40 cellular contexts compared by ENCODE assay signal in genomic region chr7:101620395-101620794, GRCh38. TPM values are rescaled to one million over a fixed set of nuclear protein-coding genes. Genes with fewer than 3 reads are reported as not detected.
"Had no signal": no experiment of that assay in that cellular context is flagged by ENCODE, and none has a peak within 500 bp of the region (broad histone marks: within the 10 kb centered on the region; RNA-seq: fewer than 3 reads in every experiment).

No MANE protein-coding gene starts in this region.

- H3K36me3 Mint-ChIP-seq: activated CD4-positive, alpha-beta memory T cell treated with anti-CD3 and anti-CD28 coated beads for 36 hours; activated naive CD4-positive, alpha-beta T cell treated with anti-CD3 and anti-CD28 coated beads, Interleukin-2, amount 10 ng/mL, durations not matched to agents 7 days and 5 days; activated naive CD4-positive, alpha-beta T cell treated with anti-CD3 and anti-CD28 coated beads, Interleukin-2, amount 50 U/mL, for 24 hours; activated naive CD8-positive, alpha-beta T cell; activated naive CD8-positive, alpha-beta T cell treated with anti-CD3 and anti-CD28 coated beads, Interleukin-2, amount 10 ng/mL, durations not matched to agents 7 days and 5 days; brain had no signal

- FAIRE-seq: bronchial epithelial cell, TTC549 had no signal

- H3K27ac Mint-ChIP-seq: activated B cell treated with CpG ODN at 0.5 μM for 24 hours; activated CD4-positive, alpha-beta memory T cell treated with anti-CD3 and anti-CD28 coated beads for 36 hours; activated CD4-positive, alpha-beta T cell treated with anti-CD3 and anti-CD28 coated beads, Interleukin-2, amount 10 ng/mL, durations not matched to agents 24 days and 14 days; activated CD8-positive, alpha-beta T cell treated with anti-CD3 and anti-CD28 coated beads for 36 hours; activated naive CD4-positive, alpha-beta T cell treated with anti-CD3 and anti-CD28 coated beads, Interleukin-2, amount 10 ng/mL, durations not matched to agents 7 days and 5 days; activated naive CD4-positive, alpha-beta T cell treated with anti-CD3 and anti-CD28 coated beads, Interleukin-2, amount 50 U/mL, for 24 hours; activated naive CD8-positive, alpha-beta T cell; activated naive CD8-positive, alpha-beta T cell treated with anti-CD3 and anti-CD28 coated beads, Interleukin-2, amount 10 ng/mL, durations not matched to agents 7 days and 5 days; activated naive CD8-positive, alpha-beta T cell treated with anti-CD3 and anti-CD28 coated beads, Interleukin-2, amount 50 U/mL, for 24 hours; activated T-cell treated with anti-CD3 and anti-CD28 coated beads, Interleukin-2, amount 50 U/mL, for 72 hours; activated T-helper 2 cell treated with anti-CD3 and anti-CD28 coated beads, Interferon-gamma antibody, Interleukin-2, Interleukin-4, amounts not matched to agents 10 μg/mL and 5 μg/mL and 100 μg/mL, durations not matched to agents 14 hours and 24 hours and 36 hours; T-helper 1 cell treated with Interleukin-12 subunit alpha and Interleukin-12 subunit beta and Interleukin-4 antibody, amounts not matched to agents 30 μg/mL and 1 μg/mL, for 36 hours; T-helper 2 cell treated with Interferon-gamma antibody and Interleukin-4, amounts not matched to agents 5 μg/mL and 100 μg/mL, for 36 hours had no signal

- H3K9me3 Mint-ChIP-seq: activated B cell treated with CpG ODN at 0.5 μM for 24 hours; activated CD4-positive, alpha-beta memory T cell treated with anti-CD3 and anti-CD28 coated beads for 36 hours; activated CD4-positive, alpha-beta T cell treated with anti-CD3 and anti-CD28 coated beads, Interleukin-2, amount 10 ng/mL, durations not matched to agents 24 days and 14 days; activated CD8-positive, alpha-beta T cell treated with anti-CD3 and anti-CD28 coated beads for 36 hours; activated naive CD4-positive, alpha-beta T cell treated with anti-CD3 and anti-CD28 coated beads, Interleukin-2, amount 10 ng/mL, durations not matched to agents 7 days and 5 days; activated naive CD4-positive, alpha-beta T cell treated with anti-CD3 and anti-CD28 coated beads, Interleukin-2, amount 50 U/mL, for 24 hours; activated naive CD8-positive, alpha-beta T cell treated with anti-CD3 and anti-CD28 coated beads, Interleukin-2, amount 10 ng/mL, durations not matched to agents 7 days and 5 days; activated naive CD8-positive, alpha-beta T cell treated with anti-CD3 and anti-CD28 coated beads, Interleukin-2, amount 50 U/mL, for 24 hours; activated T-cell treated with anti-CD3 and anti-CD28 coated beads, Interleukin-2, amount 50 U/mL, for 4 hours; activated T-cell treated with anti-CD3 and anti-CD28 coated beads, Interleukin-2, amount 50 U/mL, for 72 hours; activated T-helper 2 cell treated with anti-CD3 and anti-CD28 coated beads, Interferon-gamma antibody, Interleukin-2, Interleukin-4, amounts not matched to agents 10 μg/mL and 5 μg/mL and 100 μg/mL, durations not matched to agents 14 hours and 24 hours and 36 hours; central memory CD8-positive, alpha-beta T cell; T-helper 1 cell treated with Interleukin-12 subunit alpha and Interleukin-12 subunit beta and Interleukin-4 antibody, amounts not matched to agents 30 μg/mL and 1 μg/mL, for 36 hours; T-helper 2 cell treated with Interferon-gamma antibody and Interleukin-4, amounts not matched to agents 5 μg/mL and 100 μg/mL, for 36 hours had no signal

- DNase-seq: activated B cell treated with CpG ODN at 0.5 μM for 24 hours; activated CD4-positive, alpha-beta memory T cell treated with anti-CD3 and anti-CD28 coated beads for 36 hours; activated CD4-positive, alpha-beta T cell treated with anti-CD3 and anti-CD28 coated beads for 4 hours; activated CD4-positive, alpha-beta T cell treated with anti-CD3 and anti-CD28 coated beads, Interleukin-2, amount 10 ng/mL, durations not matched to agents 24 days and 14 days; activated CD4-positive, alpha-beta T cell treated with anti-CD3 and anti-CD28 coated beads, Interleukin-2, amount 50 U/mL, for 1 hour; activated CD4-positive, alpha-beta T cell treated with anti-CD3 and anti-CD28 coated beads, Interleukin-2, amount 50 U/mL, for 4 hours; activated CD4-positive, CD25-positive, alpha-beta regulatory T cell treated with anti-CD3 and anti-CD28 coated beads, Interleukin-2, amount 50 U/mL, for 72 hours; activated CD8-positive, alpha-beta memory T cell treated with anti-CD3 and anti-CD28 coated beads, Interleukin-2, amount 50 U/mL, for 4 hours; activated CD8-positive, alpha-beta T cell treated with anti-CD3 and anti-CD28 coated beads for 36 hours; activated effector memory CD4-positive, alpha-beta T cell treated with Interleukin-2 at 50 U/mL for 16 hours; activated gamma-delta T cell; activated naive CD4-positive, alpha-beta T cell treated with anti-CD3 and anti-CD28 coated beads, Interleukin-2, amount 10 ng/mL, durations not matched to agents 7 days and 5 days; activated naive CD4-positive, alpha-beta T cell treated with Interleukin-2 at 50 U/mL for 16 hours; activated naive CD8-positive, alpha-beta T cell treated with anti-CD3 and anti-CD28 coated beads, Interleukin-2, amount 10 ng/mL, durations not matched to agents 7 days and 5 days; activated naive CD8-positive, alpha-beta T cell treated with anti-CD3 and anti-CD28 coated beads, Interleukin-2, amount 50 U/mL, for 24 hours; activated T-cell treated with anti-CD3 and anti-CD28 coated beads for 4 hours; activated T-cell treated with anti-CD3 and anti-CD28 coated beads, Interleukin-2, amount 50 U/mL, for 1 hour; activated T-cell treated with anti-CD3 and anti-CD28 coated beads, Interleukin-2, amount 50 U/mL, for 4 hours; activated T-cell treated with anti-CD3 and anti-CD28 coated beads, Interleukin-2, amount 50 U/mL, for 72 hours; amygdala; anterior cingulate cortex; caudate nucleus; cerebellar nuclear complex; T-helper 1 cell; T-helper 2 cell; T-helper 9 cell had no signal

- H3K27ac ChIP-seq: ascending aorta, cardiac muscle cell, VCaP had no signal

- H3K4me3 ChIP-seq: ascending aorta, cardiac muscle cell had no signal

- H3K4me1 Mint-ChIP-seq: activated B cell treated with CpG ODN at 0.5 μM for 24 hours; activated CD4-positive, alpha-beta T cell treated with anti-CD3 and anti-CD28 coated beads, Interleukin-2, amount 10 ng/mL, durations not matched to agents 24 days and 14 days; activated naive CD4-positive, alpha-beta T cell treated with anti-CD3 and anti-CD28 coated beads, Interleukin-2, amount 10 ng/mL, durations not matched to agents 7 days and 5 days; activated naive CD4-positive, alpha-beta T cell treated with anti-CD3 and anti-CD28 coated beads, Interleukin-2, amount 50 U/mL, for 24 hours; activated naive CD8-positive, alpha-beta T cell treated with anti-CD3 and anti-CD28 coated beads, Interleukin-2, amount 10 ng/mL, durations not matched to agents 7 days and 5 days; activated naive CD8-positive, alpha-beta T cell treated with anti-CD3 and anti-CD28 coated beads, Interleukin-2, amount 50 U/mL, for 24 hours; central memory CD8-positive, alpha-beta T cell had no signal

- ATAC-seq: activated CD8-positive, alpha-beta T cell treated with anti-CD3 and anti-CD28 coated beads for 36 hours; activated naive CD8-positive, alpha-beta T cell treated with anti-CD3 and anti-CD28 coated beads, Interleukin-2, amount 50 U/mL, for 24 hours; activated T-cell treated with anti-CD3 and anti-CD28 coated beads, Interleukin-2, amount 50 U/mL, for 4 hours; activated T-cell treated with anti-CD3 and anti-CD28 coated beads, Interleukin-2, amount 50 U/mL, for 72 hours had no signal

- H3K36me3 ChIP-seq: ascending aorta, cardiac muscle cell had no signal

- H3K9me3 ChIP-seq: ascending aorta had no signal

- H3K27me3 ChIP-seq: ascending aorta, cardiac muscle cell had no signal

- H3K4me3 Mint-ChIP-seq: activated B cell treated with CpG ODN at 0.5 μM for 24 hours; activated CD4-positive, alpha-beta memory T cell treated with anti-CD3 and anti-CD28 coated beads for 36 hours; activated CD4-positive, alpha-beta T cell treated with anti-CD3 and anti-CD28 coated beads, Interleukin-2, amount 10 ng/mL, durations not matched to agents 24 days and 14 days; activated CD8-positive, alpha-beta T cell treated with anti-CD3 and anti-CD28 coated beads for 36 hours; activated naive CD4-positive, alpha-beta T cell treated with anti-CD3 and anti-CD28 coated beads, Interleukin-2, amount 10 ng/mL, durations not matched to agents 7 days and 5 days; activated naive CD4-positive, alpha-beta T cell treated with anti-CD3 and anti-CD28 coated beads, Interleukin-2, amount 50 U/mL, for 24 hours; activated naive CD8-positive, alpha-beta T cell; activated naive CD8-positive, alpha-beta T cell treated with anti-CD3 and anti-CD28 coated beads, Interleukin-2, amount 10 ng/mL, durations not matched to agents 7 days and 5 days; activated naive CD8-positive, alpha-beta T cell treated with anti-CD3 and anti-CD28 coated beads, Interleukin-2, amount 50 U/mL, for 24 hours; activated T-cell treated with anti-CD3 and anti-CD28 coated beads, Interleukin-2, amount 50 U/mL, for 4 hours; activated T-cell treated with anti-CD3 and anti-CD28 coated beads, Interleukin-2, amount 50 U/mL, for 72 hours; brain; central memory CD8-positive, alpha-beta T cell; T-helper 1 cell treated with Interleukin-12 subunit alpha and Interleukin-12 subunit beta and Interleukin-4 antibody, amounts not matched to agents 30 μg/mL and 1 μg/mL, for 36 hours; T-helper 2 cell treated with Interferon-gamma antibody and Interleukin-4, amounts not matched to agents 5 μg/mL and 100 μg/mL, for 36 hours had no signal

RNA-seq across cellular contexts. Expression of gene MYL10, which starts 8.7 kb away (rescaled TPM):
- total RNA-seq: activated B cell treated with CpG ODN at 0.5 μM for 24 hours; activated CD4-positive, alpha-beta memory T cell treated with anti-CD3 and anti-CD28 coated beads for 36 hours; activated CD4-positive, alpha-beta T cell treated with anti-CD3 and anti-CD28 coated beads, Interleukin-2, amount 10 ng/mL, durations not matched to agents 24 days and 14 days; activated CD8-positive, alpha-beta memory T cell treated with anti-CD3 and anti-CD28 coated beads for 36 hours; activated CD8-positive, alpha-beta T cell treated with anti-CD3 and anti-CD28 coated beads for 36 hours; activated naive CD8-positive, alpha-beta T cell treated with anti-CD3 and anti-CD28 coated beads, Interleukin-2, amount 10 ng/mL, durations not matched to agents 7 days and 5 days; activated T-cell treated with anti-CD3 and anti-CD28 coated beads, Interleukin-2, amount 50 U/mL, for 4 hours; activated T-cell treated with anti-CD3 and anti-CD28 coated beads, Interleukin-2, amount 50 U/mL, for 72 hours; activated T-helper 2 cell treated with anti-CD3 and anti-CD28 coated beads, Interferon-gamma antibody, Interleukin-2, Interleukin-4, amounts not matched to agents 10 μg/mL and 5 μg/mL and 100 μg/mL, durations not matched to agents 14 hours and 24 hours and 36 hours; ascending aorta; bronchial epithelial cell; cardiac muscle cell had no signal
- polyA plus RNA-seq: adipose tissue, cardiac muscle cell had no signal
